In the genomic region with DNA sequence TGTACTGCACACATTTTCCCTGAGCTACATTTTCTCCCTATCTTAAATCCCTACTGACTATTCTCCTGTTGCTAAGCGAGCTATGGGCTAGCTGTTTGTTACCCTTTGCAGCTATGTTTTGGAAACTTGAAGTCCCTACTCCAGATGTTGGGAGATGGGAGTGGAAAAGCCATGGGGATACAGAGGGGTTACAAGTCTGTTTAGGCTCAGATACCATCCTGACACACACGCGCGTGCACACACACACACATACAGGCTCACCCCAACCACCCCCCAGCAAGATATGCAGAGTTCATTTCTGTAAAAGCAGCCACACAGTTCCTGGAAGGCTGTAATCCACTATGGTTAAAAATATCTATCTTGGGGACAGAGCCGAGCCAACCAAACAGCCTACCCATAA, we compare ENCODE assay signal across 10 cellular contexts. TPM values are rescaled to one million over a fixed set of nuclear protein-coding genes. Genes with fewer than 3 reads are reported as not detected.
DNase-seq lines count a peak whose midpoint lies in the region; ATAC-seq and TF ChIP-seq lines count a peak whose summit lies in the region.
"Had no signal": no experiment of that assay in that cellular context is flagged by ENCODE, and none has a peak within 500 bp of the region (broad histone marks: within the 10 kb centered on the region; RNA-seq: fewer than 3 reads in every experiment).

No MANE protein-coding gene starts in this region.

- TF ChIP-seq CTCF in heart right ventricle (IDR thresholded peaks at IDR 0.05) (no peak), parathyroid adenoma (IDR thresholded peaks at IDR 0.05) (no peak)

- H3K4me3 ChIP-seq in ACC112 (ENCODE audit: low read depth, low read length) (no peak overlapping the region), heart right ventricle (peak overlapping the region in 6 of 10 donors; percentile 0 to 27 (median 4)), parathyroid adenoma (ENCODE audit: low read depth, low read length) (no peak overlapping the region)

- H3K9me3 ChIP-seq in heart right ventricle (no peaks in the 10 kb centered on the region), parathyroid adenoma (ENCODE audit: control insufficient read depth, low read length) (no peaks in the 10 kb centered on the region)
- H3K9me3 ChIP-seq: neutrophil had no signal

- H2AFZ ChIP-seq in ACC112 (ENCODE audit: low read length, unreplicated experiment): no peak overlapping the region
- H2AFZ ChIP-seq in parathyroid adenoma: no peak overlapping the region

- intact Hi-C loops in heart right ventricle (cut with DNase I) (loop anchor here in 2 of 10 donors (5.0 kb wide), 1 partner anchor 33 kb away; a partner anchor contains a TSS), posterior vena cava (cut with DNase I) (no loop called here)

- H3K36me3 ChIP-seq in ACC112 (ENCODE audit: insufficient read depth, low read length) (peaks cover 4% of the 10 kb centered on the region; the same call in 1 of the 2 replicates), heart right ventricle (peaks cover 0 to 28% (median 9%) of the 10 kb centered on the region in 9 donors), parathyroid adenoma (ENCODE audit: control insufficient read depth, insufficient read depth, low read length) (no peaks in the 10 kb centered on the region)

- H3K27ac ChIP-seq in ACC112 (ENCODE audit: low read depth, low read length): peak overlapping the region; percentile 65
- peak overlapping the region; percentile 74 to 95 (median 91) for H3K27ac ChIP-seq in heart right ventricle
- peak overlapping the region; percentile 62 for H3K27ac ChIP-seq in parathyroid adenoma
- H3K27ac ChIP-seq: neutrophil had no signal

- ATAC-seq in heart right ventricle (peak; percentile 60 to 85 (median 74)), GM21737 (IDR thresholded peaks at IDR 0.05; ENCODE audit: unreplicated experiment) (no peak)
- ATAC-seq: T-helper 17 cell had no signal

- peaks cover 22% of the 10 kb centered on the region for H3K4me1 ChIP-seq in ACC112 (ENCODE audit: control insufficient read depth, insufficient read depth, low read length, unreplicated experiment)
- peaks cover 4 to 43% (median 34%) of the 10 kb centered on the region in 9 donors for H3K4me1 ChIP-seq in heart right ventricle
- no peaks in the 10 kb centered on the region for H3K4me1 ChIP-seq in parathyroid adenoma

- WGBS in heart right ventricle, 2 donors: 27 to 34% methylated on average over 5 of the region's 5 CpGs

- H3K9ac ChIP-seq in parathyroid adenoma: no peak overlapping the region

- H3K79me2 ChIP-seq in ACC112 (ENCODE audit: control insufficient read depth, insufficient read depth, low read length, unreplicated experiment): no peaks in the 10 kb centered on the region
- H3K79me2 ChIP-seq in parathyroid adenoma: no peaks in the 10 kb centered on the region

- DNase-seq in astrocyte of the hippocampus (ENCODE audit: low read depth, low spot score) (peak; percentile 45), heart right ventricle (peak; percentile 32 to 76), posterior vena cava (ENCODE audit: low spot score) (no peak), cerebellar cortex (ENCODE audit: low spot score) (no peak), KG1 (lab: John Stamatoyannopoulos, UW) (no peak)
- DNase-seq: T-helper 17 cell had no signal

- no peak overlapping the region for H3K4me2 ChIP-seq in parathyroid adenoma (ENCODE audit: low read length)

- H3K27me3 ChIP-seq in ACC112 (ENCODE audit: insufficient read depth, low read length) (no peaks in the 10 kb centered on the region), heart right ventricle (no peaks in the 10 kb centered on the region), parathyroid adenoma (ENCODE audit: control insufficient read depth, insufficient read depth, low read length) (no peaks in the 10 kb centered on the region)
- H3K27me3 ChIP-seq: neutrophil had no signal

RNA-seq across cellular contexts. Expression of a gene that starts 15.8 kb away (rescaled TPM):
- 100 to 1,000 TPM; 499 to 627 (median 546) TPM for total RNA-seq in heart right ventricle
- 100 to 1,000 TPM; 526 to 632 TPM for polyA plus RNA-seq in heart right ventricle
- 100 to 1,000 TPM; 132 to 168 TPM for total RNA-seq in posterior vena cava

RNA-seq across cellular contexts. Expression of a gene that starts 33.9 kb away (rescaled TPM):
- total RNA-seq in heart right ventricle (10 to 100 TPM; 28.2 to 47.8 (median 34.4) TPM), posterior vena cava (10 to 100 TPM; 58.1 to 61.2 TPM)
- polyA plus RNA-seq in heart right ventricle: 10 to 100 TPM; 12.6 to 23.0 TPM

Comparison
In these comparisons a context has a peak if more than half of its experiments do, and no peak if none do; other contexts are left out.
1. H3K4me3 ChIP-seq: peak in heart right ventricle (6 of 10); none in ACC112 (single experiment) and parathyroid adenoma (single experiment).
2. DNase-seq: peak in astrocyte of the hippocampus (single experiment) and heart right ventricle (2 of 2); none in posterior vena cava (single experiment), cerebellar cortex (single experiment) and KG1 (single experiment).
3. Peak in every context shown above with its lines, with median percentiles within 50 percentile points of each other: H3K27ac ChIP-seq.